8 cellular contexts compared by ENCODE assay signal in the genomic region with DNA sequence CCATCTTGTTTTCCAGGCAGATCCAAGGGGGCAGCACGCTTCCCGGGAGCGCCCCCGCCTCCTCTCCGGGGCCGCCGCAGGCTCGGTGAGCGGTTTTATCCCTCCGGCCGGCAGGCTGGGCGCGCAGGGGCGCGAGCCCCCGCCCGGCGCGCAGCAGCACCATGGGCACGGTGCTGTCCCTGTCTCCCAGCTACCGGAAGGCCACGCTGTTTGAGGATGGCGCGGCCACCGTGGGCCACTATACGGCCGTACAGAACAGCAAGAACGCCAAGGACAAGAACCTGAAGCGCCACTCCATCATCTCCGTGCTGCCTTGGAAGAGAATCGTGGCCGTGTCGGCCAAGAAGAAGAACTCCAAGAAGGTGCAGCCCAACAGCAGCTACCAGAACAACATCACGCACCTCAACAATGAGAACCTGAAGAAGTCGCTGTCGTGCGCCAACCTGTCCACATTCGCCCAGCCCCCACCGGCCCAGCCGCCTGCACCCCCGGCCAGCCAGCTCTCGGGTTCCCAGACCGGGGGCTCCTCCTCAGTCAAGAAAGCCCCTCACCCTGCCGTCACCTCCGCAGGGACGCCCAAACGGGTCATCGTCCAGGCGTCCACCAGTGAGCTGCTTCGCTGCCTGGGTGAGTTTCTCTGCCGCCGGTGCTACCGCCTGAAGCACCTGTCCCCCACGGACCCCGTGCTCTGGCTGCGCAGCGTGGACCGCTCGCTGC. TPM values are rescaled to one million over a fixed set of nuclear protein-coding genes. Genes with fewer than 3 reads are reported as not detected.
A peak's percentile ranks its signal among the peaks of the same experiment; 100 is the strongest.
DNase-seq lines count a peak whose midpoint lies in the region; ATAC-seq and TF ChIP-seq lines count a peak whose summit lies in the region.

No MANE protein-coding gene starts in this region.

- DNase-seq in activated CD8-positive, alpha-beta memory T cell treated with anti-CD3 and anti-CD28 coated beads for 24 hours, result peak; percentile 77
- no peak for DNase-seq in activated CD8-positive, alpha-beta memory T cell treated with anti-CD3 and anti-CD28 coated beads, Interleukin-2, amount 50 U/mL, for 4 hours
- DNase-seq in MM.1S (no peak), ascending aorta (ENCODE audit: low spot score in 2 of 2) (no peak), kidney tubule cell (ENCODE audit: low spot score) (peak; percentile 24), stomach (no peak), AML-193 (lab: John Stamatoyannopoulos, UW) (no peak)

- H3K9me2 ChIP-seq in MM.1S (replicated peaks; ENCODE audit: insufficient read depth, low read length), result no peaks in the 10 kb centered on the region

- H3K9me3 ChIP-seq in MM.1S (replicated peaks; ENCODE audit: insufficient read depth, low read length), result no peaks in the 10 kb centered on the region
- no peaks in the 10 kb centered on the region for H3K9me3 ChIP-seq in ascending aorta
- H3K9me3 ChIP-seq in stomach, result no peaks in the 10 kb centered on the region

- H3K9ac ChIP-seq in MM.1S (ENCODE audit: low read length), result no peak overlapping the region

- TF ChIP-seq POLR2A in stomach (IDR thresholded peaks at IDR 0.05), result no peak

- no peak for TF ChIP-seq EP300 in stomach (IDR thresholded peaks at IDR 0.05)

- H2AFZ ChIP-seq in MM.1S (ENCODE audit: low read length), result no peak overlapping the region

- TF ChIP-seq CTCF in MM.1S (IDR thresholded peaks at IDR 0.05; ENCODE audit: low read length) (no peak), ascending aorta (IDR thresholded peaks at IDR 0.05) (peak in 1 of 3 experiments; percentile 6), stomach (IDR thresholded peaks at IDR 0.05) (no peak)

- H3K27ac ChIP-seq in MM.1S (ENCODE audit: low read length) (no peak overlapping the region), ascending aorta (no peak overlapping the region), stomach (peak overlapping the region in 4 of 5 donors; percentile 42 to 85 (median 74))

- intact Hi-C loops in ascending aorta (cut with DNase I) (loop anchor here (10.0 kb wide), 2 partner anchors 167 to 507 kb away; a partner anchor contains a TSS), stomach (cut with DNase I; ENCODE audit: low total_unique reads) (no loop called here)

- H3K36me3 ChIP-seq in MM.1S (replicated peaks; ENCODE audit: insufficient read depth, low read length) (no peaks in the 10 kb centered on the region), ascending aorta (peaks cover 0 to 9% of the 10 kb centered on the region in 2 donors), stomach (peaks cover 0 to 4% (median 3%) of the 10 kb centered on the region in 4 donors)

- peak overlapping the region; percentile 81; the same call in 1 of the 2 replicates for H3K4me2 ChIP-seq in MM.1S (ENCODE audit: low read depth, low read length)

- ATAC-seq in HG03520 (IDR thresholded peaks at IDR 0.05; ENCODE audit: unreplicated experiment), result no peak

- H3K4me3 ChIP-seq in MM.1S (ENCODE audit: low read length) (peak overlapping the region; percentile 52; the same call in 1 of the 2 replicates), ascending aorta (peak overlapping the region; percentile 75 to 76), stomach (peak overlapping the region; percentile 55 to 80 (median 64))

- H4K20me1 ChIP-seq in MM.1S (ENCODE audit: insufficient read depth, low read length), result no peaks in the 10 kb centered on the region

- H3K4me1 ChIP-seq in MM.1S (ENCODE audit: low read length), result peaks cover 19% of the 10 kb centered on the region
- H3K4me1 ChIP-seq in ascending aorta, result peaks cover 0 to 27% of the 10 kb centered on the region in 2 donors
- H3K4me1 ChIP-seq in stomach, result peaks cover 21 to 54% (median 34%) of the 10 kb centered on the region in 4 donors

- H3K79me2 ChIP-seq in MM.1S (ENCODE audit: low read length), result no peaks in the 10 kb centered on the region

- WGBS in stomach, 5 donors, result 17 to 76% (median 34%) methylated on average over 21 to 59 of the region's 59 CpGs

- H3K27me3 ChIP-seq in MM.1S (replicated peaks; ENCODE audit: insufficient read depth, low read length) (no peaks in the 10 kb centered on the region), ascending aorta (no peaks in the 10 kb centered on the region), stomach (no peaks in the 10 kb centered on the region)

- H3F3A ChIP-seq in MM.1S (ENCODE audit: insufficient read depth, low read length), result peaks cover 26% of the 10 kb centered on the region

RNA-seq across cellular contexts. Expression of a gene that starts 0.8 kb away (rescaled TPM):
- total RNA-seq in ascending aorta, result not detected
- 1 to 10 TPM in 3 of 5 donors, under 1 TPM in 1, not detected in 1; 0.45 to 2.6 (median 1.9) TPM for total RNA-seq in stomach
- 1 to 10 TPM in 1 of 3 donors, under 1 TPM in 1, not detected in 1; 0.37 to 1.9 TPM for polyA plus RNA-seq in stomach

RNA-seq across cellular contexts. Expression of a gene that starts 43.3 kb away (rescaled TPM):
- 6.3 TPM for total RNA-seq in ascending aorta
- total RNA-seq in stomach, result 100 to 1,000 TPM in 1 of 5 donors, 10 to 100 TPM in 4; 21.0 to 131 (median 36.5) TPM
- 10 to 100 TPM; 29.6 to 30.4 (median 30.1) TPM for polyA plus RNA-seq in stomach

Comparison
In these comparisons a context has a peak if more than half of its experiments do, and no peak if none do; other contexts are left out.
1. DNase-seq: peak in activated CD8-positive, alpha-beta memory T cell treated with anti-CD3 and anti-CD28 coated beads for 24 hours (single experiment) and kidney tubule cell (single experiment); none in activated CD8-positive, alpha-beta memory T cell treated with anti-CD3 and anti-CD28 coated beads, Interleukin-2, amount 50 U/mL, for 4 hours (single experiment), MM.1S (single experiment), ascending aorta (0 of 2), stomach (single experiment) and AML-193 (0 of 2).
2. H3K27ac ChIP-seq: peak in stomach (4 of 5); none in MM.1S (single experiment) and ascending aorta (0 of 2).
3. Peak in every context shown above with its lines, with median percentiles within 50 percentile points of each other: H3K4me3 ChIP-seq.